15 cellular contexts compared by ENCODE assay signal in the genomic region with DNA sequence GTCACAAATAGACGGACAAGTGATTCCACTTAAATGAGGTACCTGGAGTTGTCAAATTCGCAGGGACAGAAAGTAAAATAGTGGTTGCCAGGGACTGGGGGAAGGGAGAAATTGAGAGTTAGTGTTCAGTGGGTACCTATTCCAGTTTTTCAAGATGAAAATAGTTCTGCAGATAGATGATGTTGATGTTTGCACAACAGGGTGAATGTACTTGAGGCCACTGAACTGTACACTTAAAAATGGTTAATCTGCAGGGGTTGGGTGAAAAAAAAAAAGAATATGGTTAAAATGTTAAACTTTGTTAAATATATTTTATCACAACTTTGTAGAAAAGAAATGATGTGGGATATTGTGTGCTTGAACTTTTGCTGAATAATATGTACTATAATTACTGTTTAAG.
"Had no signal": no experiment of that assay in that cellular context is flagged by ENCODE, and none has a peak within 500 bp of the region (broad histone marks: within the 10 kb centered on the region; RNA-seq: fewer than 3 reads in every experiment).

No MANE protein-coding gene starts in this region.

- H3K27me3 Mint-ChIP-seq: activated naive CD8-positive, alpha-beta T cell treated with anti-CD3 and anti-CD28 coated beads, Interleukin-2, amount 10 ng/mL, durations not matched to agents 7 days and 5 days had no signal

- ATAC-seq: heart right ventricle, left lobe of liver, mucosa of descending colon, sciatic nerve, SK-N-SH treated with all-trans-retinoic acid at 6 μM for 48 hours had no signal

- H3K9me3 Mint-ChIP-seq: activated T-helper 1 cell treated with anti-CD3 and anti-CD28 coated beads, Interleukin-12 subunit alpha, Interleukin-12 subunit beta, Interleukin-2, Interleukin-4 antibody, amounts not matched to agents 30 ng/mL and 10 ng/mL and 1 ng/mL, durations not matched to agents 14 hours and 24 hours and 36 hours; nephron; T-helper 1 cell treated with Interleukin-12 subunit alpha and Interleukin-12 subunit beta and Interleukin-4 antibody, amounts not matched to agents 30 μg/mL and 1 μg/mL, for 36 hours had no signal

- H3K4me3 Mint-ChIP-seq: activated naive CD8-positive, alpha-beta T cell treated with anti-CD3 and anti-CD28 coated beads, Interleukin-2, amount 10 ng/mL, durations not matched to agents 7 days and 5 days; activated T-helper 1 cell treated with anti-CD3 and anti-CD28 coated beads, Interleukin-12 subunit alpha, Interleukin-12 subunit beta, Interleukin-2, Interleukin-4 antibody, amounts not matched to agents 30 ng/mL and 10 ng/mL and 1 ng/mL, durations not matched to agents 14 hours and 24 hours and 36 hours; nephron; T-helper 1 cell treated with Interleukin-12 subunit alpha and Interleukin-12 subunit beta and Interleukin-4 antibody, amounts not matched to agents 30 μg/mL and 1 μg/mL, for 36 hours had no signal

- DNase-seq: activated CD4-positive, alpha-beta T cell treated with anti-CD3 and anti-CD28 coated beads, Interleukin-2, amount 50 U/mL, for 4 hours; activated naive CD8-positive, alpha-beta T cell treated with anti-CD3 and anti-CD28 coated beads, Interleukin-2, amount 10 ng/mL, durations not matched to agents 7 days and 5 days; aorta; heart right ventricle; islet precursor cell; mucosa of descending colon; spleen; stimulated activated CD4-positive, alpha-beta T cell treated with anti-CD3 and anti-CD28 coated beads, Interleukin-2, amount 100 ng/mL, for 24 hours; stimulated activated naive CD4-positive, alpha-beta T cell treated with Interleukin-2 at 50 U/mL for 16 hours had no signal

- H3K27ac Mint-ChIP-seq: activated naive CD8-positive, alpha-beta T cell treated with anti-CD3 and anti-CD28 coated beads, Interleukin-2, amount 10 ng/mL, durations not matched to agents 7 days and 5 days; activated T-helper 1 cell treated with anti-CD3 and anti-CD28 coated beads, Interleukin-12 subunit alpha, Interleukin-12 subunit beta, Interleukin-2, Interleukin-4 antibody, amounts not matched to agents 30 ng/mL and 10 ng/mL and 1 ng/mL, durations not matched to agents 14 hours and 24 hours and 36 hours; nephron; T-helper 1 cell treated with Interleukin-12 subunit alpha and Interleukin-12 subunit beta and Interleukin-4 antibody, amounts not matched to agents 30 μg/mL and 1 μg/mL, for 36 hours had no signal
